ENCODE assay signal across 1 cellular context in the genomic region with DNA sequence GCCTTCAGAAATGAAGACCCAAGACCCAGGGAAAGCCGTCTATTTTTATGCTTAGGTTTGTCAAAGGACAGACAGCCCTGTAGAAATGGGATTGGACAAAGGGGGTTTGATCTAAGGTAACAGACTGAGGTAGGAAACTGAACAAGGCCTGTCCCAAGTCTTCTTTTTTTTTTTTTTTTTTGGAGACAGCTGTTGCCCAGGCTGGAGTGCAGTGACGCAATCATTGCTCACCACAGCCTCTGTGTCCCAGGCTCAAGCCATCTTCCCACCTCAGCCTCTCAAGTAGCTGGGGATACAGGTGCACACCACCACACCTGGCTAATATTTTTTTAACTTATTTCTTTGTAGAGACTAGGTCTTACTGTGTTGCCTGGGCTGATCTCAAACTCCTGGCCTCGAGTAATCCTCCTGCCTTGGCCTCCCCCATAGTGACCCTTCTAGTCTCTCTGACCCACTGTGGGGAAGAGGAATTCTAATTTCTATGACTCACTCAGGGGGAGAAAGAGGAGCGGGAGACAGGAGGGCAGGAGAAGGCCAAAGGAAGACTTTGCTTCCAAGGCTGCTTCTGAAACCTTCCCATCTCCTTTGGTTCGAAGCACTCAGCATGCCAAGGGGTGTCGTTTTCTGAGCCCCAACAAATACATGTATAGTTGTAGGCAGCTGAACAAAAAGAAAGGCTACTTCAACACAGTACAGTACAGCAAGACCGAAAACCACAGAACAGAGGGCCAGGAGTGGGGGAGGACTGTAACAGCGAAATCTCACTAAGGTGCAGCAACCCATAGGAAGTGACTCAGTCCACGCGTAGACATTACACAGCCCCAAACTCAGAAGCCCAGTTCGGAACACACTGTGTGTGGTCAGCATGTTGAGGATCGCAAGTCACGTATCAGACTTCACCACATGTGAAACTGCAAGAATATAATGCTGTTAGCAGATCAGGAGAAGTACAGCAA.
TF ChIP-seq lines count a peak whose summit lies in the region.

No MANE protein-coding gene starts in this region.

TF ChIP-seq in GM12878, 131 proteins besides CTCF, POLR2A, EP300 and RAD21 (continued from another document and continues in another):
- 0 out of 2 replicates have a peak, but pooled peaks have one; percentile 31 for TF ChIP-seq REST (IDR thresholded peaks at IDR 0.05; ENCODE audit: low read depth, low read length)
- peak; percentile 76 for TF ChIP-seq DPF2 (IDR thresholded peaks at IDR 0.05)
- no peak for TF ChIP-seq CBX3 (IDR thresholded peaks at IDR 0.05; ENCODE audit: borderline replicate concordance, low read depth)
- no peak for TF ChIP-seq MYC (IDR thresholded peaks at IDR 0.05; ENCODE audit: insufficient read depth, insufficient read length, insufficient replicate concordance, low read length, severe bottlenecking)
- TF ChIP-seq, protein P1, sequence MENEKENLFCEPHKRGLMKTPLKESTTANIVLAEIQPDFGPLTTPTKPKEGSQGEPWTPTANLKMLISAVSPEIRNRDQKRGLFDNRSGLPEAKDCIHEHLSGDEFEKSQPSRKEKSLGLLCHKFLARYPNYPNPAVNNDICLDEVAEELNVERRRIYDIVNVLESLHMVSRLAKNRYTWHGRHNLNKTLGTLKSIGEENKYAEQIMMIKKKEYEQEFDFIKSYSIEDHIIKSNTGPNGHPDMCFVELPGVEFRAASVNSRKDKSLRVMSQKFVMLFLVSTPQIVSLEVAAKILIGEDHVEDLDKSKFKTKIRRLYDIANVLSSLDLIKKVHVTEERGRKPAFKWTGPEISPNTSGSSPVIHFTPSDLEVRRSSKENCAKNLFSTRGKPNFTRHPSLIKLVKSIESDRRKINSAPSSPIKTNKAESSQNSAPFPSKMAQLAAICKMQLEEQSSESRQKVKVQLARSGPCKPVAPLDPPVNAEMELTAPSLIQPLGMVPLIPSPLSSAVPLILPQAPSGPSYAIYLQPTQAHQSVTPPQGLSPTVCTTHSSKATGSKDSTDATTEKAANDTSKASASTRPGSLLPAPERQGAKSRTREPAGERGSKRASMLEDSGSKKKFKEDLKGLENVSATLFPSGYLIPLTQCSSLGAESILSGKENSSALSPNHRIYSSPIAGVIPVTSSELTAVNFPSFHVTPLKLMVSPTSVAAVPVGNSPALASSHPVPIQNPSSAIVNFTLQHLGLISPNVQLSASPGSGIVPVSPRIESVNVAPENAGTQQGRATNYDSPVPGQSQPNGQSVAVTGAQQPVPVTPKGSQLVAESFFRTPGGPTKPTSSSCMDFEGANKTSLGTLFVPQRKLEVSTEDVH (IDR thresholded peaks at IDR 0.05; ENCODE audit: low read depth, partially characterized antibody) = no peak
- TF ChIP-seq RAD51 (IDR thresholded peaks at IDR 0.05) = 0 out of 2 replicates have a peak, but pooled peaks have one; percentile 24
- TF ChIP-seq RFX5 (IDR thresholded peaks at IDR 0.05; ENCODE audit: low read depth, low read length) = no peak
- TF ChIP-seq HDAC6 (IDR thresholded peaks at IDR 0.05; ENCODE audit: unreplicated experiment) = no peak
- TF ChIP-seq TCF7 (IDR thresholded peaks at IDR 0.05; ENCODE audit: borderline replicate concordance) = peak; percentile 58; the same call in 1 of the 2 replicates
- peak; percentile 87 to 89 for TF ChIP-seq BHLHE40 (IDR thresholded peaks at IDR 0.05; ENCODE audit: borderline replicate concordance in 1 of 2, low read depth in 2 of 2, low read length in 1 of 2)
- TF ChIP-seq KDM1A (IDR thresholded peaks at IDR 0.05; ENCODE audit: borderline replicate concordance) = no peak
- peak; percentile 79 for TF ChIP-seq TBL1XR1 (IDR thresholded peaks at IDR 0.05; ENCODE audit: low read depth, low read length)
- TF ChIP-seq, protein P2, sequence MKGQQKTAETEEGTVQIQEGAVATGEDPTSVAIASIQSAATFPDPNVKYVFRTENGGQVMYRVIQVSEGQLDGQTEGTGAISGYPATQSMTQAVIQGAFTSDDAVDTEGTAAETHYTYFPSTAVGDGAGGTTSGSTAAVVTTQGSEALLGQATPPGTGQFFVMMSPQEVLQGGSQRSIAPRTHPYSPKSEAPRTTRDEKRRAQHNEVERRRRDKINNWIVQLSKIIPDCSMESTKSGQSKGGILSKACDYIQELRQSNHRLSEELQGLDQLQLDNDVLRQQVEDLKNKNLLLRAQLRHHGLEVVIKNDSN (IDR thresholded peaks at IDR 0.05; ENCODE audit: borderline replicate concordance, extremely low read length, insufficient read depth, low read depth, low read length) = no peak
- TF ChIP-seq HCFC1 (IDR thresholded peaks at IDR 0.05; ENCODE audit: low read length) = no peak
- no peak for TF ChIP-seq IRF3 (IDR thresholded peaks at IDR 0.05)
- TF ChIP-seq, protein P3, sequence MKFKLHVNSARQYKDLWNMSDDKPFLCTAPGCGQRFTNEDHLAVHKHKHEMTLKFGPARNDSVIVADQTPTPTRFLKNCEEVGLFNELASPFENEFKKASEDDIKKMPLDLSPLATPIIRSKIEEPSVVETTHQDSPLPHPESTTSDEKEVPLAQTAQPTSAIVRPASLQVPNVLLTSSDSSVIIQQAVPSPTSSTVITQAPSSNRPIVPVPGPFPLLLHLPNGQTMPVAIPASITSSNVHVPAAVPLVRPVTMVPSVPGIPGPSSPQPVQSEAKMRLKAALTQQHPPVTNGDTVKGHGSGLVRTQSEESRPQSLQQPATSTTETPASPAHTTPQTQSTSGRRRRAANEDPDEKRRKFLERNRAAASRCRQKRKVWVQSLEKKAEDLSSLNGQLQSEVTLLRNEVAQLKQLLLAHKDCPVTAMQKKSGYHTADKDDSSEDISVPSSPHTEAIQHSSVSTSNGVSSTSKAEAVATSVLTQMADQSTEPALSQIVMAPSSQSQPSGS (IDR thresholded peaks at IDR 0.05; ENCODE audit: low read length) = peak; percentile 81
- TF ChIP-seq ASH2L (IDR thresholded peaks at IDR 0.05; ENCODE audit: borderline replicate concordance, low read depth) = no peak
- TF ChIP-seq POU2F2 (IDR thresholded peaks at IDR 0.05; ENCODE audit: borderline replicate concordance, low read depth, low read length) = peak; percentile 78; the same call in 2 of the 3 replicates
- no peak for TF ChIP-seq ZZZ3 (IDR thresholded peaks at IDR 0.05; ENCODE audit: control insufficient read depth, insufficient read length, low read depth)
- TF ChIP-seq FOXM1 (IDR thresholded peaks at IDR 0.05; ENCODE audit: low read depth, low read length) = peak; percentile 91; the same call in 1 of the 2 replicates
- peak; percentile 63; the same call in 1 of the 2 replicates for TF ChIP-seq BACH1 (IDR thresholded peaks at IDR 0.05; ENCODE audit: borderline replicate concordance)
- no peak for TF ChIP-seq CHD1 (IDR thresholded peaks at IDR 0.05; ENCODE audit: low read depth, low read length)
- TF ChIP-seq, protein P4, sequence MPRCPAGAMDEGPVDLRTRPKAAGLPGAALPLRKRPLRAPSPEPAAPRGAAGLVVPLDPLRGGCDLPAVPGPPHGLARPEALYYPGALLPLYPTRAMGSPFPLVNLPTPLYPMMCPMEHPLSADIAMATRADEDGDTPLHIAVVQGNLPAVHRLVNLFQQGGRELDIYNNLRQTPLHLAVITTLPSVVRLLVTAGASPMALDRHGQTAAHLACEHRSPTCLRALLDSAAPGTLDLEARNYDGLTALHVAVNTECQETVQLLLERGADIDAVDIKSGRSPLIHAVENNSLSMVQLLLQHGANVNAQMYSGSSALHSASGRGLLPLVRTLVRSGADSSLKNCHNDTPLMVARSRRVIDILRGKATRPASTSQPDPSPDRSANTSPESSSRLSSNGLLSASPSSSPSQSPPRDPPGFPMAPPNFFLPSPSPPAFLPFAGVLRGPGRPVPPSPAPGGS (IDR thresholded peaks at IDR 0.05; ENCODE audit: borderline replicate concordance, insufficient read depth, low read depth, low read length, poor library complexity, severe bottlenecking) = peak; percentile 65
- TF ChIP-seq SKIL (IDR thresholded peaks at IDR 0.05; ENCODE audit: low read depth, poor library complexity, severe bottlenecking) = peak; percentile 95
- no peak for TF ChIP-seq SRF (IDR thresholded peaks at IDR 0.05; ENCODE audit: low read depth in 2 of 2, low read length in 2 of 2)
- no peak for TF ChIP-seq ZNF207 (IDR thresholded peaks at IDR 0.05; ENCODE audit: borderline replicate concordance)
- no peak for TF ChIP-seq SIX5 (IDR thresholded peaks at IDR 0.05; ENCODE audit: low read depth, low read length, severe bottlenecking)
- no peak for TF ChIP-seq EZH2 (IDR thresholded peaks at IDR 0.05; ENCODE audit: borderline replicate concordance, control insufficient read depth, low read depth, low read length)
- no peak for TF ChIP-seq FOS (IDR thresholded peaks at IDR 0.05; ENCODE audit: borderline replicate concordance, extremely low read depth, insufficient read length)
- no peak for TF ChIP-seq SREBF2 (IDR thresholded peaks at IDR 0.05; ENCODE audit: low read length)
- TF ChIP-seq ATF3 (IDR thresholded peaks at IDR 0.05; ENCODE audit: borderline replicate concordance, extremely low read depth, low read depth, low read length) = no peak
- peak; percentile 91 for TF ChIP-seq EED (IDR thresholded peaks at IDR 0.05; ENCODE audit: low read depth)
- TF ChIP-seq CBFB (IDR thresholded peaks at IDR 0.05; ENCODE audit: low read depth) = peak; percentile 99
- TF ChIP-seq JUND (IDR thresholded peaks at IDR 0.05; ENCODE audit: low read depth, low read length) = no peak
- TF ChIP-seq NFIC (IDR thresholded peaks at IDR 0.05; ENCODE audit: low read depth, low read length) = peak; percentile 95
- peak; percentile 64 for TF ChIP-seq NR2F1 (conservative IDR thresholded peaks at IDR 0.05)
- TF ChIP-seq SMAD5 (IDR thresholded peaks at IDR 0.05; ENCODE audit: low read depth) = no peak
- peak; percentile 97 for TF ChIP-seq PAX5 (IDR thresholded peaks at IDR 0.05; ENCODE audit: borderline replicate concordance, low read depth, low read length)
- TF ChIP-seq CREB1 (IDR thresholded peaks at IDR 0.05; ENCODE audit: low read depth) = peak; percentile 91
- no peak; the same call in 1 of the 2 replicates for TF ChIP-seq MAX (IDR thresholded peaks at IDR 0.05; ENCODE audit: low read depth, low read length)
- TF ChIP-seq PKNOX1 (IDR thresholded peaks at IDR 0.05) = no peak
